In genomic region chr5:140302786-140303639, GRCh38 we compare ENCODE assay signal across 8 cellular contexts. TPM values are rescaled to one million over a fixed set of nuclear protein-coding genes. Genes with fewer than 3 reads are reported as not detected.
DNase-seq lines count a peak whose midpoint lies in the region; ATAC-seq and TF ChIP-seq lines count a peak whose summit lies in the region.

TSS of gene PFDN1 (minus strand) at chr5:140303101. CDS start at chr5:140303073, 28 bp downstream.

- H3K9me3 Mint-ChIP-seq in activated CD4-positive, alpha-beta T cell treated with anti-CD3 and anti-CD28 coated beads, Interleukin-2, amount 10 ng/mL, durations not matched to agents 7 days and 5 days: no peaks in the 10 kb centered on the region

- no peak for TF ChIP-seq CTCF in BE2C (IDR thresholded peaks at IDR 0.05; ENCODE audit: low read depth, low read length)

- peaks cover 5% of the 10 kb centered on the region; the same call in 1 of the 2 replicates for H3K36me3 ChIP-seq in BE2C

- H3K9me3 ChIP-seq in BE2C: no peaks in the 10 kb centered on the region

- H3K36me3 Mint-ChIP-seq in activated CD4-positive, alpha-beta T cell treated with anti-CD3 and anti-CD28 coated beads, Interleukin-2, amount 10 ng/mL, durations not matched to agents 7 days and 5 days (ENCODE audit: low read depth): peaks cover 20% of the 10 kb centered on the region

- peaks cover 5% of the 10 kb centered on the region for H3K27me3 Mint-ChIP-seq in activated CD4-positive, alpha-beta T cell treated with anti-CD3 and anti-CD28 coated beads, Interleukin-2, amount 10 ng/mL, durations not matched to agents 7 days and 5 days

- H3K27me3 ChIP-seq in BE2C: no peaks in the 10 kb centered on the region

- peaks cover 42% of the 10 kb centered on the region for H3K4me1 Mint-ChIP-seq in activated CD4-positive, alpha-beta T cell treated with anti-CD3 and anti-CD28 coated beads, Interleukin-2, amount 10 ng/mL, durations not matched to agents 7 days and 5 days

- H3K4me1 ChIP-seq in BE2C: peaks cover 5% of the 10 kb centered on the region; the same call in 1 of the 2 replicates

- H3K4me3 ChIP-seq in BE2C (ENCODE audit: low read depth, low read length): peak within 1 kb of the TSS; percentile 85

- peak; percentile 75 for ATAC-seq in HG03469 (IDR thresholded peaks at IDR 0.05; ENCODE audit: unreplicated experiment)

- DNase-seq in BE2C (peak; percentile 94), GM19240 (ENCODE audit: insufficient read length, low spot score) (peak; percentile 91), NCI-H69 (lab: John Stamatoyannopoulos, UW) (peak; percentile 98), dedifferentiated amniotic fluid mesenchymal stem cell (ENCODE audit: extremely low spot score) (peak; percentile 97), left kidney (ENCODE audit: low read depth, low spot score) (peak; percentile 99)
- DNase-seq in activated CD4-positive, alpha-beta T cell treated with anti-CD3 and anti-CD28 coated beads, Interleukin-2, amount 10 ng/mL, durations not matched to agents 7 days and 5 days: peak; percentile 96
- peak; percentile 90 to 92 for DNase-seq in stimulated activated CD4-positive, alpha-beta T cell treated with anti-CD3 and anti-CD28 coated beads, Interleukin-2, amount 100 ng/mL, for 24 hours

- H3K4me3 Mint-ChIP-seq in activated CD4-positive, alpha-beta T cell treated with anti-CD3 and anti-CD28 coated beads, Interleukin-2, amount 10 ng/mL, durations not matched to agents 7 days and 5 days: peak within 1 kb of the TSS; percentile 97

- CTCF ChIA-PET in activated CD4-positive, alpha-beta T cell treated with anti-CD3 and anti-CD28 coated beads, Interleukin-2, amount 10 ng/mL, durations not matched to agents 7 days and 5 days (lab: Charles Lee): interaction anchor here (0.7 to 1.0 kb wide), 2 partner anchors 12 to 18 kb away, joined by 3 read pairs; no protein-coding TSS in a partner anchor

- POLR2A ChIA-PET in activated CD4-positive, alpha-beta T cell treated with anti-CD3 and anti-CD28 coated beads, Interleukin-2, amount 10 ng/mL, durations not matched to agents 7 days and 5 days (lab: Charles Lee): interaction anchor here (0.6 kb wide), 1 partner anchor 59 kb away, joined by 3 read pairs; no protein-coding TSS in a partner anchor

- H3K27ac Mint-ChIP-seq in activated CD4-positive, alpha-beta T cell treated with anti-CD3 and anti-CD28 coated beads, Interleukin-2, amount 10 ng/mL, durations not matched to agents 7 days and 5 days: peak within 1 kb of the TSS; percentile 96

RNA-seq across cellular contexts. Expression of gene PFDN1, which starts in this region (rescaled TPM):
- 99.7 TPM for polyA plus RNA-seq in BE2C (2012; ENCODE audit: insufficient read depth, insufficient read length, low read depth)
- total RNA-seq in activated CD4-positive, alpha-beta T cell treated with anti-CD3 and anti-CD28 coated beads, Interleukin-2, amount 10 ng/mL, durations not matched to agents 7 days and 5 days: 10 to 100 TPM; 60.8 to 70.5 TPM

Comparison
In these comparisons a context has a peak if more than half of its experiments do, and no peak if none do; other contexts are left out.
1. Peak in every context shown above with its lines: DNase-seq, ATAC-seq and H3K4me3 ChIP-seq.